2 cellular contexts compared by ENCODE assay signal in genomic region chr7:16668978-16669377, GRCh38.
TF ChIP-seq lines count a peak whose summit lies in the region.

No MANE protein-coding gene starts in this region.

TF ChIP-seq in SK-N-SH treated with all-trans-retinoic acid at 6 μM for 48 hours, 23 proteins besides CTCF, POLR2A, EP300 and RAD21 (continued from another document):
- TF ChIP-seq PATZ1 (CRISPR knock-in tag; IDR thresholded peaks at IDR 0.05; ENCODE audit: borderline replicate concordance) = no peak
- no peak for TF ChIP-seq TOX (CRISPR knock-in tag; IDR thresholded peaks at IDR 0.05; ENCODE audit: borderline replicate concordance)
- TF ChIP-seq, protein P1, sequence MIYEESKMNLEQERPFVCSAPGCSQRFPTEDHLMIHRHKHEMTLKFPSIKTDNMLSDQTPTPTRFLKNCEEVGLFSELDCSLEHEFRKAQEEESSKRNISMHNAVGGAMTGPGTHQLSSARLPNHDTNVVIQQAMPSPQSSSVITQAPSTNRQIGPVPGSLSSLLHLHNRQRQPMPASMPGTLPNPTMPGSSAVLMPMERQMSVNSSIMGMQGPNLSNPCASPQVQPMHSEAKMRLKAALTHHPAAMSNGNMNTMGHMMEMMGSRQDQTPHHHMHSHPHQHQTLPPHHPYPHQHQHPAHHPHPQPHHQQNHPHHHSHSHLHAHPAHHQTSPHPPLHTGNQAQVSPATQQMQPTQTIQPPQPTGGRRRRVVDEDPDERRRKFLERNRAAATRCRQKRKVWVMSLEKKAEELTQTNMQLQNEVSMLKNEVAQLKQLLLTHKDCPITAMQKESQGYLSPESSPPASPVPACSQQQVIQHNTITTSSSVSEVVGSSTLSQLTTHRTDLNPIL (CRISPR knock-in tag; IDR thresholded peaks at IDR 0.05; ENCODE audit: low read depth) = no peak
- TF ChIP-seq ZNF70 (CRISPR knock-in tag; IDR thresholded peaks at IDR 0.05) = no peak
- no peak for TF ChIP-seq RARB (CRISPR knock-in tag; IDR thresholded peaks at IDR 0.05)
- no peak for TF ChIP-seq ZFP30 (CRISPR knock-in tag; IDR thresholded peaks at IDR 0.05)
- no peak for TF ChIP-seq CSRNP3 (CRISPR knock-in tag; IDR thresholded peaks at IDR 0.05)
- TF ChIP-seq ZC3H10 (CRISPR knock-in tag; IDR thresholded peaks at IDR 0.05) = no peak
- no peak for TF ChIP-seq ARNTL (CRISPR knock-in tag; IDR thresholded peaks at IDR 0.05; ENCODE audit: borderline replicate concordance, low read depth)
- TF ChIP-seq TSHZ2 (CRISPR knock-in tag; IDR thresholded peaks at IDR 0.05) = no peak
- TF ChIP-seq GLIS3 (CRISPR knock-in tag; IDR thresholded peaks at IDR 0.05) = no peak
- no peak for TF ChIP-seq ZNF565 (CRISPR knock-in tag; conservative IDR thresholded peaks at IDR 0.05; ENCODE audit: low read depth)

TF ChIP-seq in SK-N-SH, 30 proteins besides CTCF, POLR2A, EP300 and RAD21 (continued from another document):
- TF ChIP-seq, protein P2, sequence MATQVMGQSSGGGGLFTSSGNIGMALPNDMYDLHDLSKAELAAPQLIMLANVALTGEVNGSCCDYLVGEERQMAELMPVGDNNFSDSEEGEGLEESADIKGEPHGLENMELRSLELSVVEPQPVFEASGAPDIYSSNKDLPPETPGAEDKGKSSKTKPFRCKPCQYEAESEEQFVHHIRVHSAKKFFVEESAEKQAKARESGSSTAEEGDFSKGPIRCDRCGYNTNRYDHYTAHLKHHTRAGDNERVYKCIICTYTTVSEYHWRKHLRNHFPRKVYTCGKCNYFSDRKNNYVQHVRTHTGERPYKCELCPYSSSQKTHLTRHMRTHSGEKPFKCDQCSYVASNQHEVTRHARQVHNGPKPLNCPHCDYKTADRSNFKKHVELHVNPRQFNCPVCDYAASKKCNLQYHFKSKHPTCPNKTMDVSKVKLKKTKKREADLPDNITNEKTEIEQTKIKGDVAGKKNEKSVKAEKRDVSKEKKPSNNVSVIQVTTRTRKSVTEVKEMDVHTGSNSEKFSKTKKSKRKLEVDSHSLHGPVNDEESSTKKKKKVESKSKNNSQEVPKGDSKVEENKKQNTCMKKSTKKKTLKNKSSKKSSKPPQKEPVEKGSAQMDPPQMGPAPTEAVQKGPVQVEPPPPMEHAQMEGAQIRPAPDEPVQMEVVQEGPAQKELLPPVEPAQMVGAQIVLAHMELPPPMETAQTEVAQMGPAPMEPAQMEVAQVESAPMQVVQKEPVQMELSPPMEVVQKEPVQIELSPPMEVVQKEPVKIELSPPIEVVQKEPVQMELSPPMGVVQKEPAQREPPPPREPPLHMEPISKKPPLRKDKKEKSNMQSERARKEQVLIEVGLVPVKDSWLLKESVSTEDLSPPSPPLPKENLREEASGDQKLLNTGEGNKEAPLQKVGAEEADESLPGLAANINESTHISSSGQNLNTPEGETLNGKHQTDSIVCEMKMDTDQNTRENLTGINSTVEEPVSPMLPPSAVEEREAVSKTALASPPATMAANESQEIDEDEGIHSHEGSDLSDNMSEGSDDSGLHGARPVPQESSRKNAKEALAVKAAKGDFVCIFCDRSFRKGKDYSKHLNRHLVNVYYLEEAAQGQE (IDR thresholded peaks at IDR 0.05; ENCODE audit: low read depth, low read length) = no peak
- TF ChIP-seq RFX5 (IDR thresholded peaks at IDR 0.05; ENCODE audit: low read length) = no peak
- TF ChIP-seq MXI1 (IDR thresholded peaks at IDR 0.05; ENCODE audit: low read depth, low read length) = no peak
- no peak for TF ChIP-seq YY1 (IDR thresholded peaks at IDR 0.05; ENCODE audit: low read depth)
- no peak for TF ChIP-seq FOSL2 (IDR thresholded peaks at IDR 0.05; ENCODE audit: borderline replicate concordance, low read depth)
- no peak for TF ChIP-seq TEAD4 (IDR thresholded peaks at IDR 0.05; ENCODE audit: borderline replicate concordance, insufficient read depth)
- TF ChIP-seq CHD2 (IDR thresholded peaks at IDR 0.05; ENCODE audit: low read length, partially characterized antibody) = no peak
- TF ChIP-seq, protein P3, sequence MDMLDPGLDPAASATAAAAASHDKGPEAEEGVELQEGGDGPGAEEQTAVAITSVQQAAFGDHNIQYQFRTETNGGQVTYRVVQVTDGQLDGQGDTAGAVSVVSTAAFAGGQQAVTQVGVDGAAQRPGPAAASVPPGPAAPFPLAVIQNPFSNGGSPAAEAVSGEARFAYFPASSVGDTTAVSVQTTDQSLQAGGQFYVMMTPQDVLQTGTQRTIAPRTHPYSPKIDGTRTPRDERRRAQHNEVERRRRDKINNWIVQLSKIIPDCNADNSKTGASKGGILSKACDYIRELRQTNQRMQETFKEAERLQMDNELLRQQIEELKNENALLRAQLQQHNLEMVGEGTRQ (IDR thresholded peaks at IDR 0.05; ENCODE audit: borderline replicate concordance, low read depth, low read length) = no peak
- TF ChIP-seq TAF1 (IDR thresholded peaks at IDR 0.05; ENCODE audit: borderline replicate concordance, low read depth, low read length) = no peak
- TF ChIP-seq MAX (IDR thresholded peaks at IDR 0.05; ENCODE audit: low read depth) = no peak
- no peak for TF ChIP-seq USF1 (IDR thresholded peaks at IDR 0.05; ENCODE audit: borderline replicate concordance, low read depth)
- no peak for TF ChIP-seq TCF12 (IDR thresholded peaks at IDR 0.05)
